ENCODE assay signal across 16 cellular contexts in genomic region chr16:54050281-54051210, GRCh38.
DNase-seq lines count a peak whose midpoint lies in the region; ATAC-seq and TF ChIP-seq lines count a peak whose summit lies in the region.
"Had no signal": no experiment of that assay in that cellular context is flagged by ENCODE, and none has a peak within 500 bp of the region (broad histone marks: within the 10 kb centered on the region; RNA-seq: fewer than 3 reads in every experiment).

No MANE protein-coding gene starts in this region.

- H2BK20ac ChIP-seq in H9 (ENCODE audit: low read depth, low read length, poor library complexity, severe bottlenecking) = no peak overlapping the region

- no peak overlapping the region for H2AK5ac ChIP-seq in H9 (ENCODE audit: insufficient read length, low read length)

- no peak overlapping the region for H2AFZ ChIP-seq in H9 (ENCODE audit: low read length)

- H3K23me2 ChIP-seq in H9 (ENCODE audit: insufficient read length, low read depth, low read length, poor library complexity, severe bottlenecking) = no peaks in the 10 kb centered on the region

- POLR2A ChIA-PET in activated CD4-positive, alpha-beta memory T cell treated with anti-CD3 and anti-CD28 coated beads for 36 hours (lab: Charles Lee) = no interaction called here

- no peak overlapping the region for H2BK5ac ChIP-seq in H9 (ENCODE audit: insufficient read length, low read length)

- H3K14ac ChIP-seq in H9 (ENCODE audit: insufficient read depth, low read length) = no peak overlapping the region

- H3K9me3 ChIP-seq in H9 (ENCODE audit: control insufficient read depth, low read depth, low read length) = no peaks in the 10 kb centered on the region
- H3K9me3 ChIP-seq: BLaER1, left ventricle myocardium inferior, sigmoid colon, uterus had no signal

- H2BK12ac ChIP-seq in H9 (ENCODE audit: insufficient read length, low read depth, low read length) = no peak overlapping the region

- no peak overlapping the region for H3K9ac ChIP-seq in H9 (ENCODE audit: extremely low read depth, insufficient read length, low read length)
- H3K9ac ChIP-seq: BLaER1 had no signal

- H4K5ac ChIP-seq in H9 (ENCODE audit: insufficient read length, low read depth, low read length) = no peak overlapping the region

- H3K9me3 Mint-ChIP-seq in H9 = peaks cover 0 to 1% of the 10 kb centered on the region in 2 experiments; a peak in 1 of 5 replicates
- no peaks in the 10 kb centered on the region for H3K9me3 Mint-ChIP-seq in mesothelial cell of epicardium
- H3K9me3 Mint-ChIP-seq in activated CD4-positive, alpha-beta memory T cell treated with anti-CD3 and anti-CD28 coated beads for 36 hours = no peaks in the 10 kb centered on the region
- H3K9me3 Mint-ChIP-seq: natural killer cell; stimulated activated memory B cell treated with anti-CD40 and anti-IgM and Interleukin-4, amounts not matched to agents 10 μg/mL and 1 μg/mL and 100 μg/mL, for 72 hours had no signal

- H4K8ac ChIP-seq in H9 (replicated peaks; ENCODE audit: insufficient read length, low read depth, low read length) = no peak overlapping the region

- H2BK15ac ChIP-seq in H9 (ENCODE audit: low read depth, low read length) = no peak overlapping the region

- peaks cover 40 to 44% of the 10 kb centered on the region in 2 experiments for H3K4me1 Mint-ChIP-seq in H9
- peaks cover 38% of the 10 kb centered on the region for H3K4me1 Mint-ChIP-seq in mesothelial cell of epicardium
- H3K4me1 Mint-ChIP-seq in activated CD4-positive, alpha-beta memory T cell treated with anti-CD3 and anti-CD28 coated beads for 36 hours (ENCODE audit: low read depth) = no peaks in the 10 kb centered on the region
- H3K4me1 Mint-ChIP-seq: stimulated activated memory B cell treated with anti-CD40 and anti-IgM and Interleukin-4, amounts not matched to agents 10 μg/mL and 1 μg/mL and 100 μg/mL, for 72 hours had no signal

- DNase-seq in H9 (peak; percentile 41), NCI-H69 (lab: John Stamatoyannopoulos, UW) (peak; percentile 54), amniotic epithelial cell (ENCODE audit: low read depth) (peak; percentile 55), mesothelial cell of epicardium (ENCODE audit: low spot score in 2 of 2, unreplicated experiment in 2 of 2) (no peak), head of caudate nucleus (no peak)
- no peak for DNase-seq in activated CD4-positive, alpha-beta memory T cell treated with anti-CD3 and anti-CD28 coated beads for 36 hours
- DNase-seq: activated CD8-positive, alpha-beta memory T cell treated with anti-CD3 and anti-CD28 coated beads, Interleukin-2, amount 50 U/mL, for 48 hours; left ventricle myocardium inferior; natural killer cell; NCI-H1930; sigmoid colon; uterus had no signal

- no peaks in the 10 kb centered on the region for H3K27me3 ChIP-seq in H9 (ENCODE audit: insufficient read depth, low read length)
- H3K27me3 ChIP-seq: BLaER1, sigmoid colon, uterus had no signal

- H3K79me2 ChIP-seq in H9 (ENCODE audit: insufficient read depth, low read length) = no peaks in the 10 kb centered on the region

- H3K23ac ChIP-seq in H9 (ENCODE audit: insufficient read length, low read depth, low read length) = no peak overlapping the region

- no peak for ATAC-seq in GM19467 (IDR thresholded peaks at IDR 0.05; ENCODE audit: unreplicated experiment)
- no peak for ATAC-seq in GM21390 (IDR thresholded peaks at IDR 0.05; ENCODE audit: unreplicated experiment)
- ATAC-seq: natural killer cell; stimulated activated memory B cell treated with anti-CD40 and anti-IgM and Interleukin-4, amounts not matched to agents 10 μg/mL and 1 μg/mL and 100 μg/mL, for 72 hours had no signal

- peak overlapping the region; percentile 32 for H3K4me2 ChIP-seq in H9 (ENCODE audit: insufficient read depth, insufficient read length, low read length)
- H3K4me2 ChIP-seq: BLaER1 had no signal

- H3K4ac ChIP-seq in H9 (ENCODE audit: low read depth, low read length) = no peak overlapping the region

- H3K36me3 Mint-ChIP-seq in H9 (ENCODE audit: insufficient read depth in 1 of 3, low read depth in 3 of 3) = no peaks in the 10 kb centered on the region
- no peaks in the 10 kb centered on the region for H3K36me3 Mint-ChIP-seq in mesothelial cell of epicardium
- peaks cover 2% of the 10 kb centered on the region for H3K36me3 Mint-ChIP-seq in activated CD4-positive, alpha-beta memory T cell treated with anti-CD3 and anti-CD28 coated beads for 36 hours
- H3K36me3 Mint-ChIP-seq: natural killer cell; stimulated activated memory B cell treated with anti-CD40 and anti-IgM and Interleukin-4, amounts not matched to agents 10 μg/mL and 1 μg/mL and 100 μg/mL, for 72 hours had no signal

- H3K27me3 Mint-ChIP-seq in H9 (ENCODE audit: low read depth) = no peaks in the 10 kb centered on the region
- peaks cover 3% of the 10 kb centered on the region for H3K27me3 Mint-ChIP-seq in mesothelial cell of epicardium (ENCODE audit: low read depth)
- no peaks in the 10 kb centered on the region for H3K27me3 Mint-ChIP-seq in activated CD4-positive, alpha-beta memory T cell treated with anti-CD3 and anti-CD28 coated beads for 36 hours
- H3K27me3 Mint-ChIP-seq: stimulated activated memory B cell treated with anti-CD40 and anti-IgM and Interleukin-4, amounts not matched to agents 10 μg/mL and 1 μg/mL and 100 μg/mL, for 72 hours had no signal

- WGBS in H9 (ENCODE audit: extremely low coverage, insufficient read length, low lambda C conversion rate) = no CpG with 5 or more reads among the region's 8 CpGs

- H2BK120ac ChIP-seq in H9 (ENCODE audit: low read depth, low read length, poor library complexity, severe bottlenecking) = no peak overlapping the region

- no peaks in the 10 kb centered on the region for H4K20me1 ChIP-seq in H9 (ENCODE audit: control insufficient read depth, insufficient read depth, insufficient read length)
- H4K20me1 ChIP-seq: BLaER1 had no signal

- H3K18ac ChIP-seq in H9 (ENCODE audit: insufficient read length, low read depth, low read length) = no peak overlapping the region

- H3K4me3 Mint-ChIP-seq in H9 (peak overlapping the region; percentile 18 to 53; a peak in 2 of 5 replicates), mesothelial cell of epicardium (no peak overlapping the region)
- H3K4me3 Mint-ChIP-seq in activated CD4-positive, alpha-beta memory T cell treated with anti-CD3 and anti-CD28 coated beads for 36 hours = no peak overlapping the region
- H3K4me3 Mint-ChIP-seq: natural killer cell; stimulated activated memory B cell treated with anti-CD40 and anti-IgM and Interleukin-4, amounts not matched to agents 10 μg/mL and 1 μg/mL and 100 μg/mL, for 72 hours had no signal

- no peaks in the 10 kb centered on the region for H3K79me1 ChIP-seq in H9 (ENCODE audit: insufficient read depth, low read depth, low read length, poor library complexity, severe bottlenecking)

- H3K27ac ChIP-seq in H9 (ENCODE audit: insufficient read length, low read depth, low read length) = peak overlapping the region; percentile 87
- H3K27ac ChIP-seq: BLaER1, left ventricle myocardium inferior, sigmoid colon, uterus had no signal

- CTCF ChIA-PET in activated CD4-positive, alpha-beta memory T cell treated with anti-CD3 and anti-CD28 coated beads for 36 hours (lab: Charles Lee) = no interaction called here

- peak overlapping the region; percentile 96 to 97 (median 97) for H3K27ac Mint-ChIP-seq in H9
- peak overlapping the region; percentile 69 for H3K27ac Mint-ChIP-seq in mesothelial cell of epicardium
- no peak overlapping the region for H3K27ac Mint-ChIP-seq in activated CD4-positive, alpha-beta memory T cell treated with anti-CD3 and anti-CD28 coated beads for 36 hours
- H3K27ac Mint-ChIP-seq: natural killer cell; stimulated activated memory B cell treated with anti-CD40 and anti-IgM and Interleukin-4, amounts not matched to agents 10 μg/mL and 1 μg/mL and 100 μg/mL, for 72 hours had no signal

- H3T11ph ChIP-seq in H9 (ENCODE audit: low read length) = no peak overlapping the region

- H3K56ac ChIP-seq in H9 (ENCODE audit: insufficient read length, low read depth, low read length) = no peak overlapping the region

- peaks cover 33% of the 10 kb centered on the region; the same call in 1 of the 2 replicates for H3K4me1 ChIP-seq in H9 (ENCODE audit: insufficient read depth, low read length)
- H3K4me1 ChIP-seq: BLaER1, sigmoid colon, uterus had no signal

- intact Hi-C loops in activated CD4-positive, alpha-beta memory T cell treated with anti-CD3 and anti-CD28 coated beads for 36 hours (cut with micrococcal nuclease) = no loop called here
- intact Hi-C loops in head of caudate nucleus (cut with DNase I) = no loop called here

- no peak overlapping the region for H4K91ac ChIP-seq in H9 (ENCODE audit: insufficient read length, low read depth, low read length)

- TF ChIP-seq CTCF in H9 (conservative IDR thresholded peaks at IDR 0.05) (no peak), mesothelial cell of epicardium (IDR thresholded peaks at IDR 0.05; ENCODE audit: unreplicated experiment) (no peak)

Comparison
In these comparisons a context has a peak if more than half of its experiments do, and no peak if none do; other contexts are left out.
1. DNase-seq: peak in H9 (single experiment), NCI-H69 (single experiment) and amniotic epithelial cell (single experiment); none in mesothelial cell of epicardium (0 of 2), activated CD4-positive, alpha-beta memory T cell treated with anti-CD3 and anti-CD28 coated beads for 36 hours (single experiment) and head of caudate nucleus (0 of 42).
2. H3K4me3 Mint-ChIP-seq: peak in H9 (2 of 2); none in mesothelial cell of epicardium (single experiment) and activated CD4-positive, alpha-beta memory T cell treated with anti-CD3 and anti-CD28 coated beads for 36 hours (single experiment).